ENCODE assay signal across 27 cellular contexts in genomic region chr17:73878923-73879322, GRCh38.
"Had no signal": no experiment of that assay in that cellular context is flagged by ENCODE, and none has a peak within 500 bp of the region (broad histone marks: within the 10 kb centered on the region; RNA-seq: fewer than 3 reads in every experiment).

No MANE protein-coding gene starts in this region.

- H3K9me3 ChIP-seq: stomach, suprapubic skin, testis, thoracic aorta, thyroid gland, tibial artery, tibial nerve, transverse colon, upper lobe of left lung, upper lobe of right lung, uterus, vagina had no signal

- H3K27ac ChIP-seq: stomach, suprapubic skin, testis, thoracic aorta, thyroid gland, tibial artery, tibial nerve, transverse colon, upper lobe of left lung, upper lobe of right lung, uterus, vagina had no signal

- H3K27me3 ChIP-seq: testis, thyroid gland, tibial nerve, upper lobe of left lung, uterus, vagina had no signal

- H3K4me3 ChIP-seq: stomach, suprapubic skin, testis, thoracic aorta, thyroid gland, tibial artery, tibial nerve, transverse colon, upper lobe of left lung, upper lobe of right lung, uterus, vagina had no signal

- DNase-seq: stimulated activated CD4-positive, alpha-beta T cell treated with anti-CD3 and anti-CD28 coated beads, Interleukin-2, amount 100 ng/mL, for 48 hours; stimulated activated CD4-positive, alpha-beta T cell treated with anti-CD3 and anti-CD28 coated beads, Interleukin-4, amount 100 ng/mL, for 1 hour; stimulated activated CD4-positive, alpha-beta T cell treated with anti-CD3 and anti-CD28 coated beads, Interleukin-4, amount 100 ng/mL, for 24 hours; stimulated activated CD4-positive, alpha-beta T cell treated with anti-CD3 and anti-CD28 coated beads, Interleukin-4, amount 100 ng/mL, for 4 hours; stimulated activated CD8-positive, alpha-beta memory T cell treated with anti-CD3 and anti-CD28 coated beads, Interleukin-4, amount 100 ng/mL, for 48 hours; stimulated activated naive B cell treated with anti-CD40 and anti-IgM and Interleukin-4, amounts not matched to agents 10 μg/mL and 1 μg/mL and 100 μg/mL, for 72 hours; stimulated activated naive CD4-positive, alpha-beta T cell; stimulated activated naive CD4-positive, alpha-beta T cell treated with Interleukin-2 at 50 U/mL for 16 hours; stimulated activated naive CD8-positive, alpha-beta T cell treated with anti-CD3 and anti-CD28 coated beads, Interleukin-15, amount 100 ng/mL, for 72 hours; stimulated activated naive CD8-positive, alpha-beta T cell treated with anti-CD3 and anti-CD28 coated beads, Interleukin-15, Interleukin-2, amounts not matched to agents 100 U/mL and 50 U/mL, for 24 hours; stomach; substantia nigra; testis; thyroid gland; tibial artery; transverse colon; trophoblast cell; upper lobe of right lung; uterus had no signal

- H3K27ac Mint-ChIP-seq: stimulated activated memory B cell treated with anti-CD40 and anti-IgM and Interleukin-4, amounts not matched to agents 10 μg/mL and 1 μg/mL and 100 μg/mL, for 72 hours; stimulated activated naive B cell treated with anti-CD40 and anti-IgM and Interleukin-4, amounts not matched to agents 10 μg/mL and 1 μg/mL and 100 μg/mL, for 72 hours; stimulated activated naive CD8-positive, alpha-beta T cell treated with anti-CD3 and anti-CD28 coated beads, Interleukin-15, amount 100 ng/mL, for 72 hours; stimulated activated naive CD8-positive, alpha-beta T cell treated with anti-CD3 and anti-CD28 coated beads, Interleukin-15, Interleukin-2, amounts not matched to agents 100 ng/mL and 50 ng/mL, for 24 hours; type B pancreatic cell had no signal

- H3K4me3 Mint-ChIP-seq: stimulated activated memory B cell treated with anti-CD40 and anti-IgM and Interleukin-4, amounts not matched to agents 10 μg/mL and 1 μg/mL and 100 μg/mL, for 72 hours; stimulated activated naive B cell treated with anti-CD40 and anti-IgM and Interleukin-4, amounts not matched to agents 10 μg/mL and 1 μg/mL and 100 μg/mL, for 72 hours; stimulated activated naive CD8-positive, alpha-beta T cell treated with anti-CD3 and anti-CD28 coated beads, Interleukin-15, amount 100 ng/mL, for 72 hours; stimulated activated naive CD8-positive, alpha-beta T cell treated with anti-CD3 and anti-CD28 coated beads, Interleukin-15, Interleukin-2, amounts not matched to agents 100 ng/mL and 50 ng/mL, for 24 hours; type B pancreatic cell had no signal

- H3K9me3 Mint-ChIP-seq: stimulated activated memory B cell treated with anti-CD40 and anti-IgM and Interleukin-4, amounts not matched to agents 10 μg/mL and 1 μg/mL and 100 μg/mL, for 72 hours; stimulated activated naive B cell treated with anti-CD40 and anti-IgM and Interleukin-4, amounts not matched to agents 10 μg/mL and 1 μg/mL and 100 μg/mL, for 72 hours; stimulated activated naive CD8-positive, alpha-beta T cell treated with anti-CD3 and anti-CD28 coated beads, Interleukin-15, amount 100 ng/mL, for 72 hours; stimulated activated naive CD8-positive, alpha-beta T cell treated with anti-CD3 and anti-CD28 coated beads, Interleukin-15, Interleukin-2, amounts not matched to agents 100 ng/mL and 50 ng/mL, for 24 hours; type B pancreatic cell had no signal

- ATAC-seq: stimulated activated memory B cell treated with anti-CD40 and anti-IgM and Interleukin-4, amounts not matched to agents 10 μg/mL and 1 μg/mL and 100 μg/mL, for 72 hours; stimulated activated naive B cell treated with anti-CD40 and anti-IgM and Interleukin-4, amounts not matched to agents 10 μg/mL and 1 μg/mL and 100 μg/mL, for 72 hours; stimulated activated naive CD8-positive, alpha-beta T cell treated with anti-CD3 and anti-CD28 coated beads, Interleukin-15, amount 100 ng/mL, for 72 hours; stimulated activated naive CD8-positive, alpha-beta T cell treated with anti-CD3 and anti-CD28 coated beads, Interleukin-15, Interleukin-2, amounts not matched to agents 100 U/mL and 50 U/mL, for 24 hours; upper lobe of right lung had no signal

- H3K36me3 ChIP-seq: stomach, suprapubic skin, thoracic aorta, thyroid gland, tibial artery, tibial nerve, transverse colon, upper lobe of left lung, upper lobe of right lung, uterus, vagina had no signal

- H3K4me1 ChIP-seq: stomach, thyroid gland, tibial artery, tibial nerve, transverse colon, upper lobe of left lung, upper lobe of right lung, uterus, vagina had no signal

- H3K36me3 Mint-ChIP-seq: stimulated activated memory B cell treated with anti-CD40 and anti-IgM and Interleukin-4, amounts not matched to agents 10 μg/mL and 1 μg/mL and 100 μg/mL, for 72 hours; stimulated activated naive B cell treated with anti-CD40 and anti-IgM and Interleukin-4, amounts not matched to agents 10 μg/mL and 1 μg/mL and 100 μg/mL, for 72 hours; type B pancreatic cell had no signal
